In genomic region chr19:492091-492531, GRCh38 we compare ENCODE assay signal across 13 cellular contexts. TPM values are rescaled to one million over a fixed set of nuclear protein-coding genes. Genes with fewer than 3 reads are reported as not detected.
DNase-seq lines count a peak whose midpoint lies in the region; ATAC-seq and TF ChIP-seq lines count a peak whose summit lies in the region.
"Had no signal": no experiment of that assay in that cellular context is flagged by ENCODE, and none has a peak within 500 bp of the region (broad histone marks: within the 10 kb centered on the region; RNA-seq: fewer than 3 reads in every experiment).

No MANE protein-coding gene starts in this region.

- CTCF ChIA-PET in naive thymus-derived CD4-positive, alpha-beta T cell (lab: Charles Lee), result no interaction called here

- H4K5ac ChIP-seq in H9 (ENCODE audit: insufficient read length, low read depth, low read length), result no peak overlapping the region

- no peaks in the 10 kb centered on the region for H3K4me1 ChIP-seq in H9 (ENCODE audit: insufficient read depth, low read length)
- peaks cover 0 to 5% of the 10 kb centered on the region in 2 donors for H3K4me1 ChIP-seq in naive thymus-derived CD4-positive, alpha-beta T cell (ENCODE audit: control insufficient read depth in 2 of 2, insufficient read depth in 2 of 2, low read length in 2 of 2)
- H3K4me1 ChIP-seq: prostate gland, SJCRH30 had no signal

- no peak overlapping the region for H3K14ac ChIP-seq in H9 (ENCODE audit: insufficient read depth, low read length)

- no peak overlapping the region for H3K4me2 ChIP-seq in H9 (ENCODE audit: insufficient read depth, insufficient read length, low read length)

- no peak overlapping the region for H3K4me3 Mint-ChIP-seq in activated T-cell treated with anti-CD3 and anti-CD28 coated beads, Interleukin-2, amount 50 U/mL, for 4 hours
- H3K4me3 Mint-ChIP-seq in H9, result no peak overlapping the region
- H3K4me3 Mint-ChIP-seq in naive thymus-derived CD4-positive, alpha-beta T cell, result no peak overlapping the region

- intact Hi-C loops in naive thymus-derived CD4-positive, alpha-beta T cell (cut with micrococcal nuclease), result no loop called here

- no peak overlapping the region for H2BK120ac ChIP-seq in H9 (ENCODE audit: low read depth, low read length, poor library complexity, severe bottlenecking)

- H4K91ac ChIP-seq in H9 (ENCODE audit: insufficient read length, low read depth, low read length), result no peak overlapping the region

- H2BK12ac ChIP-seq in H9 (ENCODE audit: insufficient read length, low read depth, low read length), result no peak overlapping the region

- H2AFZ ChIP-seq in H9 (ENCODE audit: low read length), result no peak overlapping the region

- H4K20me1 ChIP-seq in H9 (ENCODE audit: control insufficient read depth, insufficient read depth, insufficient read length), result no peaks in the 10 kb centered on the region

- no peak overlapping the region for H3K4me3 ChIP-seq in naive thymus-derived CD4-positive, alpha-beta T cell (ENCODE audit: low read length)
- H3K4me3 ChIP-seq: prostate gland, SJCRH30, stomach had no signal

- DNase-seq in activated T-cell treated with anti-CD3 and anti-CD28 coated beads for 1 hour (ENCODE audit: low read depth) (peak; percentile 24), H9 (peak; percentile 59), retina (no peak), KBM-7 (no peak)
- DNase-seq in activated T-cell treated with anti-CD3 and anti-CD28 coated beads, Interleukin-2, amount 50 U/mL, for 4 hours, result no peak
- DNase-seq in activated T-helper 9 cell treated with anti-CD3 and anti-CD28 coated beads, Interleukin-2, amount 50 U/mL, for 16 hours (ENCODE audit: low read depth), result peak; percentile 19
- DNase-seq in naive thymus-derived CD4-positive, alpha-beta T cell, result peak in 3 of 9 donors; percentile 31 to 72 (median 50)
- DNase-seq: NCI-H2029 treated with DMSO at 0.1 percent for 48 hours; NK-92 treated with Interleukin-12 subunit alpha and Interleukin-12 subunit beta, amount 100 ng/mL, for 24 hours; SJCRH30; stomach had no signal

- no peak overlapping the region for H2BK5ac ChIP-seq in H9 (ENCODE audit: insufficient read length, low read length)

- H3K36me3 Mint-ChIP-seq in activated T-cell treated with anti-CD3 and anti-CD28 coated beads, Interleukin-2, amount 50 U/mL, for 4 hours (ENCODE audit: insufficient read depth), result no peaks in the 10 kb centered on the region
- H3K36me3 Mint-ChIP-seq in H9 (ENCODE audit: insufficient read depth in 1 of 3, low read depth in 3 of 3), result no peaks in the 10 kb centered on the region
- H3K36me3 Mint-ChIP-seq in naive thymus-derived CD4-positive, alpha-beta T cell, result peaks cover 0 to 6% (median 0%) of the 10 kb centered on the region in 5 donors

- in situ Hi-C loops in KBM-7 (cut with MboI; ENCODE audit: low pct_unique_long_range_greater_than_20kb, low sequenced_read_pairs), result no loop called here

- H3K79me1 ChIP-seq in H9 (ENCODE audit: insufficient read depth, low read depth, low read length, poor library complexity, severe bottlenecking), result no peaks in the 10 kb centered on the region

- H3K27ac ChIP-seq in H9 (ENCODE audit: insufficient read length, low read depth, low read length), result no peak overlapping the region
- no peak overlapping the region for H3K27ac ChIP-seq in naive thymus-derived CD4-positive, alpha-beta T cell (ENCODE audit: low read depth, low read length)
- H3K27ac ChIP-seq: prostate gland, SJCRH30, stomach had no signal

- ATAC-seq in activated T-cell treated with anti-CD3 and anti-CD28 coated beads, Interleukin-2, amount 50 U/mL, for 4 hours, result no peak
- peak; percentile 39 for ATAC-seq in naive thymus-derived CD4-positive, alpha-beta T cell
- no peak for ATAC-seq in HG03442 (IDR thresholded peaks at IDR 0.05; ENCODE audit: unreplicated experiment)

- H3K4me1 Mint-ChIP-seq in activated T-cell treated with anti-CD3 and anti-CD28 coated beads, Interleukin-2, amount 50 U/mL, for 4 hours (ENCODE audit: low read depth), result no peaks in the 10 kb centered on the region
- H3K4me1 Mint-ChIP-seq in H9, result peaks cover 2 to 17% of the 10 kb centered on the region in 2 experiments; a peak in 3 of 4 replicates
- peaks cover 6 to 15% (median 11%) of the 10 kb centered on the region in 7 donors for H3K4me1 Mint-ChIP-seq in naive thymus-derived CD4-positive, alpha-beta T cell

- no peak for TF ChIP-seq CTCF in H9 (conservative IDR thresholded peaks at IDR 0.05)

- H3K9me3 Mint-ChIP-seq in activated T-cell treated with anti-CD3 and anti-CD28 coated beads, Interleukin-2, amount 50 U/mL, for 4 hours, result no peaks in the 10 kb centered on the region
- peaks cover 3 to 4% of the 10 kb centered on the region in 2 experiments; a peak in 2 of 5 replicates for H3K9me3 Mint-ChIP-seq in H9
- no peaks in the 10 kb centered on the region for H3K9me3 Mint-ChIP-seq in naive thymus-derived CD4-positive, alpha-beta T cell

- no peak overlapping the region for H3K4ac ChIP-seq in H9 (ENCODE audit: low read depth, low read length)

- H2BK20ac ChIP-seq in H9 (ENCODE audit: low read depth, low read length, poor library complexity, severe bottlenecking), result no peak overlapping the region

- H4K8ac ChIP-seq in H9 (replicated peaks; ENCODE audit: insufficient read length, low read depth, low read length), result no peak overlapping the region

- no peak overlapping the region for H3T11ph ChIP-seq in H9 (ENCODE audit: low read length)

- H3K79me2 ChIP-seq in H9 (ENCODE audit: insufficient read depth, low read length), result no peaks in the 10 kb centered on the region

- POLR2A ChIA-PET in naive thymus-derived CD4-positive, alpha-beta T cell (lab: Charles Lee), result interaction anchor here (0.7 to 1.3 kb wide), 2 partner anchors 9 to 14 kb away, joined by 5 to 10 read pairs; no protein-coding TSS in a partner anchor

- no peaks in the 10 kb centered on the region for H3K36me3 ChIP-seq in naive thymus-derived CD4-positive, alpha-beta T cell (ENCODE audit: control insufficient read depth in 2 of 3, insufficient read depth in 3 of 3, low read length in 3 of 3)
- H3K36me3 ChIP-seq: prostate gland, SJCRH30, stomach had no signal

- no peak overlapping the region for H2AK5ac ChIP-seq in H9 (ENCODE audit: insufficient read length, low read length)

- no peak overlapping the region for H3K27ac Mint-ChIP-seq in H9
- H3K27ac Mint-ChIP-seq in naive thymus-derived CD4-positive, alpha-beta T cell, result no peak overlapping the region

- H3K9me3 ChIP-seq in H9 (ENCODE audit: control insufficient read depth, low read depth, low read length), result no peaks in the 10 kb centered on the region
- H3K9me3 ChIP-seq in naive thymus-derived CD4-positive, alpha-beta T cell (ENCODE audit: control insufficient read depth in 2 of 3, low read length in 3 of 3), result no peaks in the 10 kb centered on the region
- H3K9me3 ChIP-seq: prostate gland, SJCRH30, stomach had no signal

- H2BK15ac ChIP-seq in H9 (ENCODE audit: low read depth, low read length), result no peak overlapping the region

- H3K23me2 ChIP-seq in H9 (ENCODE audit: insufficient read length, low read depth, low read length, poor library complexity, severe bottlenecking), result peaks cover 4% of the 10 kb centered on the region

- peaks cover 7% of the 10 kb centered on the region for H3K27me3 Mint-ChIP-seq in activated T-cell treated with anti-CD3 and anti-CD28 coated beads, Interleukin-2, amount 50 U/mL, for 4 hours (ENCODE audit: low read depth)
- H3K27me3 Mint-ChIP-seq in H9 (ENCODE audit: low read depth), result peaks cover 16% of the 10 kb centered on the region
- H3K27me3 Mint-ChIP-seq in naive thymus-derived CD4-positive, alpha-beta T cell, result peaks cover 0 to 9% (median 0%) of the 10 kb centered on the region in 5 donors

- no peak overlapping the region for H3K18ac ChIP-seq in H9 (ENCODE audit: insufficient read length, low read depth, low read length)

- H3K56ac ChIP-seq in H9 (ENCODE audit: insufficient read length, low read depth, low read length), result no peak overlapping the region

- H3K27me3 ChIP-seq in H9 (ENCODE audit: insufficient read depth, low read length), result no peaks in the 10 kb centered on the region
- no peaks in the 10 kb centered on the region for H3K27me3 ChIP-seq in naive thymus-derived CD4-positive, alpha-beta T cell (ENCODE audit: control insufficient read depth in 2 of 2, insufficient read depth in 2 of 2, low read length in 2 of 2)
- H3K27me3 ChIP-seq: SJCRH30 had no signal

- no CpG with 5 or more reads among the region's 19 CpGs for WGBS in H9 (ENCODE audit: extremely low coverage, insufficient read length, low lambda C conversion rate)

- no peak overlapping the region for H3K23ac ChIP-seq in H9 (ENCODE audit: insufficient read length, low read depth, low read length)

- H3K9ac ChIP-seq in H9 (ENCODE audit: extremely low read depth, insufficient read length, low read length), result no peak overlapping the region

RNA-seq across cellular contexts. Expression of gene MADCAM1, which starts 4.2 kb away (rescaled TPM):
- under 1 TPM; 0.18 to 0.26 (median 0.19) TPM for total RNA-seq in activated T-cell treated with anti-CD3 and anti-CD28 coated beads, Interleukin-2, amount 50 U/mL, for 4 hours
- total RNA-seq in H9 (2021), result 0.72 and 1.2 TPM in 2 replicates
- 1 to 10 TPM in 2 of 5 experiments, under 1 TPM in 2, not detected in 1; 0.24 to 1.8 (median 0.83) TPM for total RNA-seq in naive thymus-derived CD4-positive, alpha-beta T cell
- under 1 TPM in 1 of 2 donors, not detected in 1; 0.12 TPM for polyA plus RNA-seq in naive thymus-derived CD4-positive, alpha-beta T cell

RNA-seq across cellular contexts. Expression of gene TPGS1, which starts 15.2 kb away (rescaled TPM):
- total RNA-seq in activated T-cell treated with anti-CD3 and anti-CD28 coated beads, Interleukin-2, amount 50 U/mL, for 4 hours, result 10 to 100 TPM; 21.9 to 22.8 (median 22.6) TPM
- total RNA-seq in H9 (2021), result 7.4 and 8.1 TPM in 2 replicates
- total RNA-seq in naive thymus-derived CD4-positive, alpha-beta T cell, result 10 to 100 TPM; 21.6 to 34.5 (median 22.7) TPM
- polyA plus RNA-seq in naive thymus-derived CD4-positive, alpha-beta T cell, result 10 to 100 TPM; 24.2 to 36.4 TPM

RNA-seq across cellular contexts. Expression of gene SHC2, which starts 31.3 kb away (rescaled TPM):
- under 1 TPM; 0.16 to 0.33 (median 0.26) TPM for total RNA-seq in activated T-cell treated with anti-CD3 and anti-CD28 coated beads, Interleukin-2, amount 50 U/mL, for 4 hours
- 16.6 and 18.0 TPM in 2 replicates for total RNA-seq in H9 (2021)
- total RNA-seq in naive thymus-derived CD4-positive, alpha-beta T cell, result 1 to 10 TPM in 2 of 5 experiments, under 1 TPM in 1, not detected in 2; 0.82 to 2.3 (median 2.1) TPM
- polyA plus RNA-seq in naive thymus-derived CD4-positive, alpha-beta T cell, result not detected

RNA-seq across cellular contexts. Expression of gene CDC34, which starts 39.4 kb away (rescaled TPM):
- total RNA-seq in activated T-cell treated with anti-CD3 and anti-CD28 coated beads, Interleukin-2, amount 50 U/mL, for 4 hours, result 10 to 100 TPM; 42.1 to 48.7 (median 45.7) TPM
- total RNA-seq in H9 (2021), result 109 and 112 TPM in 2 replicates
- total RNA-seq in naive thymus-derived CD4-positive, alpha-beta T cell, result 10 to 100 TPM; 39.0 to 47.3 (median 45.8) TPM
- polyA plus RNA-seq in naive thymus-derived CD4-positive, alpha-beta T cell, result 10 to 100 TPM; 20.4 to 41.4 TPM

RNA-seq across cellular contexts. Expression of gene GZMM, which starts 51.7 kb away (rescaled TPM):
- 10 to 100 TPM; 53.2 to 71.8 (median 65.8) TPM for total RNA-seq in activated T-cell treated with anti-CD3 and anti-CD28 coated beads, Interleukin-2, amount 50 U/mL, for 4 hours
- 0.64 and 0.66 TPM in 2 replicates for total RNA-seq in H9 (2021)
- 10 to 100 TPM; 30.0 to 81.4 (median 67.8) TPM for total RNA-seq in naive thymus-derived CD4-positive, alpha-beta T cell
- 100 to 1,000 TPM; 138 to 181 TPM for polyA plus RNA-seq in naive thymus-derived CD4-positive, alpha-beta T cell
- total RNA-seq: SJCRH30 had no signal

Comparison
In these comparisons a context has a peak if more than half of its experiments do, and no peak if none do; other contexts are left out.
1. DNase-seq: peak in activated T-cell treated with anti-CD3 and anti-CD28 coated beads for 1 hour (single experiment), H9 (single experiment) and activated T-helper 9 cell treated with anti-CD3 and anti-CD28 coated beads, Interleukin-2, amount 50 U/mL, for 16 hours (single experiment); none in activated T-cell treated with anti-CD3 and anti-CD28 coated beads, Interleukin-2, amount 50 U/mL, for 4 hours (single experiment), retina (single experiment) and KBM-7 (single experiment).